Comparison of ENCODE assay signal across 26 cellular contexts in the genomic region with DNA sequence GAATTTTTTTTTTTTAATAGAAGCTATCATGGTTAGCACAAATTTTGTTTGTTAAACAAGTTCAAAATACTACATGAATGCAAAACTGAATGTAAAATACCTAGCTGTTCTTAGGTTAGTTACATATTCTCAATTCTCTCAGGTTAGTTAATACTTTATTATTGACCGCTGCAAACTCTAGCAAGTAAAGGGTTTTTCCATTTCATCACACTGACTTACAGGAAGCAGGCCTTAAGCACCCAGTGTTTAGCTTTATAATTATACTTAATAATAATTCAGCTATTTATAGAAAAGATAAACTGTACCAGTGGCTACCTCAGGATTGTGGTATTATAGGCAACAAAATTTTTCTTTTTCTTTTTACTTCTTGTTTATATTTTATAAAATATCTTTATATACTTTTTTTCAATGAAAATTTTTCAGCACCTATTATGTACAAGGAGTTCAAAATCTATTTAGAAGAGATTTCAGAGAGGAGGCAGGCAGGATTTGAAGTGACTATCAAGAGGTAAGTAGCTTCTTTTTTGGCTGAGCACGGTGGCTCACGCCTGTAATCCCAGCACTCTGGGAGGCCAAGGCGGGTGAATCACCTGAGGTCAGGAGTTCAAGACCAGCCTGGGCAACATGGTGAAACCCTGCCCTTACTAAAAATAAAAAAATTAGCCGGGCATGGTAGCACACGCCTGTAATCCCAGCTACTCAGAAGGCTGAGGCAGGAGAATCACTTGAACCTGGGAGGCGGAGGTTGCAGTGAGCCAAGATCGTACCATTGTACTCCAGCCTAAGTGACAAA. TPM values are rescaled to one million over a fixed set of nuclear protein-coding genes. Genes with fewer than 3 reads are reported as not detected.
DNase-seq lines count a peak whose midpoint lies in the region; ATAC-seq, FAIRE-seq and TF ChIP-seq lines count a peak whose summit lies in the region.
"Had no signal": no experiment of that assay in that cellular context is flagged by ENCODE, and none has a peak within 500 bp of the region (broad histone marks: within the 10 kb centered on the region; RNA-seq: fewer than 3 reads in every experiment).

No MANE protein-coding gene starts in this region.

- FAIRE-seq in endometrium (lab: Jason Lieb, UNC), result peak; percentile 37
- no peak for FAIRE-seq in D721Med (lab: Jason Lieb, UNC)
- FAIRE-seq: GM12891 had no signal

- H3K36me3 Mint-ChIP-seq in GM23338 (ENCODE audit: low read depth) (peaks cover 3% of the 10 kb centered on the region; the same call in 1 of the 3 replicates), memory B cell (no peaks in the 10 kb centered on the region)
- H3K36me3 Mint-ChIP-seq: immature natural killer cell had no signal

- H3F3A ChIP-seq in GM23338 (replicated peaks; ENCODE audit: low read depth), result peaks cover 6% of the 10 kb centered on the region; the same call in 1 of the 2 replicates

- H3K4me3 Mint-ChIP-seq in GM23338 (no peak overlapping the region), memory B cell (no peak overlapping the region)
- H3K4me3 Mint-ChIP-seq: activated T-cell treated with anti-CD3 and anti-CD28 coated beads, Interleukin-2, amount 50 U/mL, for 24 hours; immature natural killer cell had no signal

- peaks cover 99% of the 10 kb centered on the region for H3K79me2 ChIP-seq in GM23338 (replicated peaks; ENCODE audit: insufficient read depth)

- H3K27me3 Mint-ChIP-seq in GM23338 (ENCODE audit: insufficient read depth, low read depth, poor library complexity) (peaks cover 3% of the 10 kb centered on the region), memory B cell (no peaks in the 10 kb centered on the region)
- H3K27me3 Mint-ChIP-seq: activated T-cell treated with anti-CD3 and anti-CD28 coated beads, Interleukin-2, amount 50 U/mL, for 24 hours had no signal

- no peaks in the 10 kb centered on the region for H3K36me3 ChIP-seq in GM23338 (ENCODE audit: insufficient read depth)
- H3K36me3 ChIP-seq: BLaER1 treated with 17β-estradiol and CSF1 and Interleukin-3, amounts not matched to agents 10 nM and 100 nM; prostate gland; upper lobe of right lung had no signal

- H3K27ac Mint-ChIP-seq in GM23338 (no peak overlapping the region), memory B cell (no peak overlapping the region)
- H3K27ac Mint-ChIP-seq: activated T-cell treated with anti-CD3 and anti-CD28 coated beads, Interleukin-2, amount 50 U/mL, for 24 hours; immature natural killer cell had no signal

- peaks cover 15% of the 10 kb centered on the region for H4K20me1 ChIP-seq in GM23338 (replicated peaks; ENCODE audit: insufficient read depth)
- H4K20me1 ChIP-seq: BLaER1 treated with 17β-estradiol and CSF1 and Interleukin-3, amounts not matched to agents 10 nM and 100 nM had no signal

- peak overlapping the region; percentile 53 for H3K27ac ChIP-seq in GM23338 (ENCODE audit: low read depth)
- H3K27ac ChIP-seq: BLaER1 treated with 17β-estradiol and CSF1 and Interleukin-3, amounts not matched to agents 10 nM and 100 nM; prostate gland; skin epidermis; upper lobe of right lung had no signal

- peaks cover 93% of the 10 kb centered on the region for H3K4me1 ChIP-seq in GM23338 (ENCODE audit: insufficient read depth)
- H3K4me1 ChIP-seq: prostate gland had no signal

- H2AFZ ChIP-seq in GM23338, result no peak overlapping the region

- H3K4me1 Mint-ChIP-seq in GM23338 (peaks cover 70% of the 10 kb centered on the region), memory B cell (peaks cover 23% of the 10 kb centered on the region)

- H3K4me3 ChIP-seq in GM23338, result no peak overlapping the region
- H3K4me3 ChIP-seq: BLaER1 treated with 17β-estradiol and CSF1 and Interleukin-3, amounts not matched to agents 10 nM and 100 nM; prostate gland; skin epidermis; upper lobe of right lung had no signal

- no peaks in the 10 kb centered on the region for H3K27me3 ChIP-seq in GM23338 (ENCODE audit: insufficient read depth)
- H3K27me3 ChIP-seq: upper lobe of right lung had no signal

- no peaks in the 10 kb centered on the region for H3K9me3 Mint-ChIP-seq in GM23338
- no peaks in the 10 kb centered on the region for H3K9me3 Mint-ChIP-seq in memory B cell
- H3K9me3 Mint-ChIP-seq: activated T-cell treated with anti-CD3 and anti-CD28 coated beads, Interleukin-2, amount 50 U/mL, for 24 hours; immature natural killer cell had no signal

- H3K4me2 ChIP-seq in GM23338, result peak overlapping the region; percentile 27; the same call in 1 of the 2 replicates
- H3K4me2 ChIP-seq: BLaER1 treated with 17β-estradiol and CSF1 and Interleukin-3, amounts not matched to agents 10 nM and 100 nM had no signal

- no peaks in the 10 kb centered on the region for H3K9me2 ChIP-seq in GM23338 (ENCODE audit: insufficient read depth)

- ATAC-seq in GM18861 (IDR thresholded peaks at IDR 0.05; ENCODE audit: unreplicated experiment) (peak; percentile 86), GM23338 (no peak), memory B cell (ENCODE audit: low read depth) (peak; percentile 29), GM21447 (IDR thresholded peaks at IDR 0.05; ENCODE audit: unreplicated experiment) (no peak)
- ATAC-seq: SK-N-SH treated with all-trans-retinoic acid at 6 μM for 48 hours, upper lobe of right lung had no signal

- TF ChIP-seq CTCF in GM23338 (conservative IDR thresholded peaks at IDR 0.05; ENCODE audit: low read depth in 2 of 2) (no peak), D721Med (IDR thresholded peaks at IDR 0.05; ENCODE audit: insufficient read depth, missing control alignments) (no peak)

- no peak for DNase-seq in GM23338 (ENCODE audit: low spot score)
- DNase-seq in memory B cell (ENCODE audit: low spot score in 2 of 2), result no peak
- no peak for DNase-seq in activated gamma-delta T cell (lab: John Stamatoyannopoulos, UW)
- no peak for DNase-seq in D721Med (ENCODE audit: insufficient read length, low spot score)
- DNase-seq: ACHN; activated T-cell treated with anti-CD3 and anti-CD28 coated beads, Interleukin-2, amount 50 U/mL, for 24 hours; effector CD4-positive, alpha-beta T cell; foreskin fibroblast; GOT3; immature natural killer cell; NCI-H1048; NCI-H187 treated with DMSO at 0.1 percent for 48 hours; NCI-H526 treated with DMSO at 0.1 percent for 48 hours; RPMI8226; stimulated activated CD4-positive, alpha-beta T cell treated with anti-CD3 and anti-CD28 coated beads, Interleukin-1b, Interleukin-23, amount 100 ng/mL, for 48 hours; T-helper 2 cell; upper lobe of right lung had no signal

TF ChIP-seq in GM23338, 12 proteins besides CTCF, POLR2A, EP300 and RAD21:
- TF ChIP-seq NANOG (IDR thresholded peaks at IDR 0.05; ENCODE audit: borderline replicate concordance), result no peak
- TF ChIP-seq JUNB (IDR thresholded peaks at IDR 0.05; ENCODE audit: unreplicated experiment), result no peak
- no peak for TF ChIP-seq POLR2AphosphoS5 (IDR thresholded peaks at IDR 0.05; ENCODE audit: low read depth)
- TF ChIP-seq CREB1 (CRISPR knock-in tag; IDR thresholded peaks at IDR 0.05; ENCODE audit: low read depth), result no peak
- TF ChIP-seq EZH2 (IDR thresholded peaks at IDR 0.05; ENCODE audit: low read depth, unreplicated experiment), result no peak
- TF ChIP-seq, protein P1, sequence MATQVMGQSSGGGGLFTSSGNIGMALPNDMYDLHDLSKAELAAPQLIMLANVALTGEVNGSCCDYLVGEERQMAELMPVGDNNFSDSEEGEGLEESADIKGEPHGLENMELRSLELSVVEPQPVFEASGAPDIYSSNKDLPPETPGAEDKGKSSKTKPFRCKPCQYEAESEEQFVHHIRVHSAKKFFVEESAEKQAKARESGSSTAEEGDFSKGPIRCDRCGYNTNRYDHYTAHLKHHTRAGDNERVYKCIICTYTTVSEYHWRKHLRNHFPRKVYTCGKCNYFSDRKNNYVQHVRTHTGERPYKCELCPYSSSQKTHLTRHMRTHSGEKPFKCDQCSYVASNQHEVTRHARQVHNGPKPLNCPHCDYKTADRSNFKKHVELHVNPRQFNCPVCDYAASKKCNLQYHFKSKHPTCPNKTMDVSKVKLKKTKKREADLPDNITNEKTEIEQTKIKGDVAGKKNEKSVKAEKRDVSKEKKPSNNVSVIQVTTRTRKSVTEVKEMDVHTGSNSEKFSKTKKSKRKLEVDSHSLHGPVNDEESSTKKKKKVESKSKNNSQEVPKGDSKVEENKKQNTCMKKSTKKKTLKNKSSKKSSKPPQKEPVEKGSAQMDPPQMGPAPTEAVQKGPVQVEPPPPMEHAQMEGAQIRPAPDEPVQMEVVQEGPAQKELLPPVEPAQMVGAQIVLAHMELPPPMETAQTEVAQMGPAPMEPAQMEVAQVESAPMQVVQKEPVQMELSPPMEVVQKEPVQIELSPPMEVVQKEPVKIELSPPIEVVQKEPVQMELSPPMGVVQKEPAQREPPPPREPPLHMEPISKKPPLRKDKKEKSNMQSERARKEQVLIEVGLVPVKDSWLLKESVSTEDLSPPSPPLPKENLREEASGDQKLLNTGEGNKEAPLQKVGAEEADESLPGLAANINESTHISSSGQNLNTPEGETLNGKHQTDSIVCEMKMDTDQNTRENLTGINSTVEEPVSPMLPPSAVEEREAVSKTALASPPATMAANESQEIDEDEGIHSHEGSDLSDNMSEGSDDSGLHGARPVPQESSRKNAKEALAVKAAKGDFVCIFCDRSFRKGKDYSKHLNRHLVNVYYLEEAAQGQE (IDR thresholded peaks at IDR 0.05; ENCODE audit: unreplicated experiment), result no peak
- no peak for TF ChIP-seq STAT1 (IDR thresholded peaks at IDR 0.05; ENCODE audit: unreplicated experiment)
- no peak for TF ChIP-seq ZNF331 (CRISPR knock-in tag; IDR thresholded peaks at IDR 0.05; ENCODE audit: low read depth)

RNA-seq across cellular contexts. Expression of a gene that starts 17.9 kb away (rescaled TPM):
- 49.0 and 61.9 TPM in 2 replicates for total RNA-seq in GM23338 (2014; rRNA removed; shearing (Covaris generic))
- 41.9 and 42.2 TPM in 2 replicates for polyA plus RNA-seq in GM23338 (2016; fragmentation: Nextera tagmentation; extraction: Ambion mirVana)
- total RNA-seq: activated CD8-positive, alpha-beta memory T cell treated with anti-CD3 and anti-CD28 coated beads for 36 hours had no signal
- polyA plus RNA-seq: immature natural killer cell had no signal

Comparison
In these comparisons a context has a peak if more than half of its experiments do, and no peak if none do; other contexts are left out.
1. ATAC-seq: peak in GM18861 (single experiment) and memory B cell (single experiment); none in GM23338 (single experiment) and GM21447 (single experiment).